In the genomic region with DNA sequence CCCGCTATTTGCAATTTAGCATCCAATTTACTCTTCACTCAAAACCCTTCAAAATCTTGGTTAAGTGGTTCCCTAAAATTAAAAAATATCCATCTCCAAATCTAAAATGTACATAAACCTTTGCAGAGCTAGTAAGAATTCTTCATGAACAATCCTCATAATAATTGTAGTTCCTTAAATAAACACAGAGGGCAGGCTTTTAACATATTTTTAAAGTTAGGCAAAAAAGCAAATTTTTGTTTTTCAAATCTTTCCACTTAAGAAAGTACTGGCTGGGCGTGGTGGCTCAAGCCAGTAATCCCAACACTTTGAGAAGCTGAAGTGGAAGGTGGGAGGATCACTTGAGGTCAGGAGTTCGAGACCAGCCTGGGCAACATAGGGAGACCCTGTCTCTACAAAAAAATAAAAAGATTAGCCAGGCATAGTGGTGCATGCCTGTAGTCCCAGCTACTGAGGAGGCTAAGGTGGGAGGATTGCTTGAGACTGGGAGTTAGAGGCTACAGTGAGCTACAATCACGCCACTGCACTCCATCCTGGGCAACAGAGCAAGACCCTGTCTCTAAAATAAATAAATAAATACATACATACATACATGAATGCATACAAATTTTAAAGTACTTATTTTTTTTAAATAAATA, we compare ENCODE assay signal across 10 cellular contexts. TPM values are rescaled to one million over a fixed set of nuclear protein-coding genes. Genes with fewer than 3 reads are reported as not detected.
DNase-seq lines count a peak whose midpoint lies in the region; ATAC-seq, FAIRE-seq and TF ChIP-seq lines count a peak whose summit lies in the region.
"Had no signal": no experiment of that assay in that cellular context is flagged by ENCODE, and none has a peak within 500 bp of the region (broad histone marks: within the 10 kb centered on the region; RNA-seq: fewer than 3 reads in every experiment).

No MANE protein-coding gene starts in this region.

- peaks cover 30% of the 10 kb centered on the region for H3F3A ChIP-seq in GM23248 (ENCODE audit: insufficient read depth)

- FAIRE-seq in islet of Langerhans (lab: Jason Lieb, UNC), result peak; percentile 90
- FAIRE-seq: GM18507 had no signal

- H3K9ac ChIP-seq in GM23248, result no peak overlapping the region

- H4K20me1 ChIP-seq in GM23248 (ENCODE audit: insufficient read depth), result no peaks in the 10 kb centered on the region

- no peak overlapping the region for H3K4me2 ChIP-seq in GM23248 (ENCODE audit: unreplicated experiment)

- H3K79me2 ChIP-seq in GM23248 (ENCODE audit: insufficient read depth), result peaks cover 53% of the 10 kb centered on the region

- no peak overlapping the region for H3K4me3 Mint-ChIP-seq in activated T-helper 17 cell treated with anti-CD3 and anti-CD28 coated beads, Interleukin-2, amount 50 U/mL, for 72 hours
- H3K4me3 Mint-ChIP-seq: dendritic cell treated with granulocyte-macrophage colony-stimulating factor and Interleukin-4, amounts not matched to agents 40 ng/mL and 50 ng/mL, for 4 days had no signal

- peaks cover 10% of the 10 kb centered on the region; the same call in 1 of the 2 replicates for H3K4me1 ChIP-seq in GM23248 (ENCODE audit: insufficient read depth)

- no peaks in the 10 kb centered on the region for H3K4me1 Mint-ChIP-seq in activated T-helper 17 cell treated with anti-CD3 and anti-CD28 coated beads, Interleukin-2, amount 50 U/mL, for 72 hours

- peak; percentile 36 for DNase-seq in ACHN
- DNase-seq in GM23248, result peak; percentile 74
- no peak for DNase-seq in stimulated activated CD4-positive, alpha-beta T cell treated with anti-CD3 and anti-CD28 coated beads, Interleukin-4, amount 100 ng/mL, for 1 hour

- H3K27me3 Mint-ChIP-seq in activated T-helper 17 cell treated with anti-CD3 and anti-CD28 coated beads, Interleukin-2, amount 50 U/mL, for 72 hours, result no peaks in the 10 kb centered on the region
- H3K27me3 Mint-ChIP-seq: dendritic cell treated with granulocyte-macrophage colony-stimulating factor and Interleukin-4, amounts not matched to agents 40 ng/mL and 50 ng/mL, for 4 days had no signal

- H3K27ac Mint-ChIP-seq in activated T-helper 17 cell treated with anti-CD3 and anti-CD28 coated beads, Interleukin-2, amount 50 U/mL, for 72 hours, result no peak overlapping the region
- H3K27ac Mint-ChIP-seq: dendritic cell treated with granulocyte-macrophage colony-stimulating factor and Interleukin-4, amounts not matched to agents 40 ng/mL and 50 ng/mL, for 4 days had no signal

- H2AFZ ChIP-seq in GM23248, result no peak overlapping the region

- in situ Hi-C loops in ACHN (cut with HindIII; ENCODE audit: low pct_ligation_motif_present, low pct_unique_long_range_greater_than_20kb, low sequenced_read_pairs) (no loop called here), GM23248 (cut with MboI) (no loop called here)

- H3K27ac ChIP-seq in GM23248 (peak overlapping the region; percentile 25; the same call in 1 of the 2 replicates), VCaP (no peak overlapping the region)

- H3K36me3 Mint-ChIP-seq in activated T-helper 17 cell treated with anti-CD3 and anti-CD28 coated beads, Interleukin-2, amount 50 U/mL, for 72 hours (ENCODE audit: low read depth), result peaks cover 83% of the 10 kb centered on the region

- no peak overlapping the region for H3K4me3 ChIP-seq in GM23248

- no peaks in the 10 kb centered on the region for H3K9me3 Mint-ChIP-seq in activated T-helper 17 cell treated with anti-CD3 and anti-CD28 coated beads, Interleukin-2, amount 50 U/mL, for 72 hours
- H3K9me3 Mint-ChIP-seq: dendritic cell treated with granulocyte-macrophage colony-stimulating factor and Interleukin-4, amounts not matched to agents 40 ng/mL and 50 ng/mL, for 4 days had no signal

- 48 to 58% methylated on average over 4 of the region's 4 CpGs for WGBS in GM23248 (ENCODE audit: low coverage in 1 of 2, low lambda C conversion rate in 2 of 2, missing lambda C conversion rate in 2 of 2), 2 experiments

- no peaks in the 10 kb centered on the region for H3K9me2 ChIP-seq in GM23248 (ENCODE audit: insufficient read depth)

- no peak for ATAC-seq in activated T-helper 17 cell treated with anti-CD3 and anti-CD28 coated beads, Interleukin-2, amount 50 U/mL, for 72 hours (replicated peaks)
- ATAC-seq in HG03135 (IDR thresholded peaks at IDR 0.05; ENCODE audit: unreplicated experiment) (no peak), HG03342 (IDR thresholded peaks at IDR 0.05; ENCODE audit: unreplicated experiment) (no peak)

- H3K9me3 ChIP-seq in GM23248 (ENCODE audit: low read depth), result no peaks in the 10 kb centered on the region

- H3K36me3 ChIP-seq in GM23248 (ENCODE audit: low read depth), result peaks cover 66% of the 10 kb centered on the region

- TF ChIP-seq CTCF in VCaP (conservative IDR thresholded peaks at IDR 0.05), result peak; percentile 92

- H3K27me3 ChIP-seq in GM23248 (replicated peaks; ENCODE audit: insufficient read depth), result no peaks in the 10 kb centered on the region

RNA-seq across cellular contexts. Expression of a gene that starts 25.1 kb away (rescaled TPM):
- total RNA-seq in GM23248 (2014; rRNA removed; shearing (Covaris generic)), result 1.8 and 4.3 TPM in 2 replicates
- 4.2 and 4.9 TPM in 2 replicates for polyA plus RNA-seq in GM23248 (2016; fragmentation: Nextera tagmentation; extraction: Ambion mirVana)
- 1 to 10 TPM; 5.4 to 7.6 TPM for total RNA-seq in activated T-helper 17 cell treated with anti-CD3 and anti-CD28 coated beads, Interleukin-2, amount 50 U/mL, for 72 hours

RNA-seq across cellular contexts. Expression of a gene that starts 31.9 kb away (rescaled TPM):
- total RNA-seq in GM23248 (2014; rRNA removed; shearing (Covaris generic)), result 199 and 210 TPM in 2 replicates
- polyA plus RNA-seq in GM23248 (2016; fragmentation: Nextera tagmentation; extraction: Ambion mirVana), result 79.5 and 79.9 TPM in 2 replicates
- total RNA-seq in activated T-helper 17 cell treated with anti-CD3 and anti-CD28 coated beads, Interleukin-2, amount 50 U/mL, for 72 hours, result 10 to 100 TPM; 31.1 to 33.3 TPM

RNA-seq across cellular contexts. Expression of a gene that starts 42.0 kb away (rescaled TPM):
- total RNA-seq in GM23248 (2014; rRNA removed; shearing (Covaris generic)), result 66.9 and 113 TPM in 2 replicates
- polyA plus RNA-seq in GM23248 (2016; fragmentation: Nextera tagmentation; extraction: Ambion mirVana), result 123 and 127 TPM in 2 replicates
- 10 to 100 TPM; 53.2 to 59.3 TPM for total RNA-seq in activated T-helper 17 cell treated with anti-CD3 and anti-CD28 coated beads, Interleukin-2, amount 50 U/mL, for 72 hours
